Comparison of ENCODE assay signal across 27 cellular contexts in the genomic region with DNA sequence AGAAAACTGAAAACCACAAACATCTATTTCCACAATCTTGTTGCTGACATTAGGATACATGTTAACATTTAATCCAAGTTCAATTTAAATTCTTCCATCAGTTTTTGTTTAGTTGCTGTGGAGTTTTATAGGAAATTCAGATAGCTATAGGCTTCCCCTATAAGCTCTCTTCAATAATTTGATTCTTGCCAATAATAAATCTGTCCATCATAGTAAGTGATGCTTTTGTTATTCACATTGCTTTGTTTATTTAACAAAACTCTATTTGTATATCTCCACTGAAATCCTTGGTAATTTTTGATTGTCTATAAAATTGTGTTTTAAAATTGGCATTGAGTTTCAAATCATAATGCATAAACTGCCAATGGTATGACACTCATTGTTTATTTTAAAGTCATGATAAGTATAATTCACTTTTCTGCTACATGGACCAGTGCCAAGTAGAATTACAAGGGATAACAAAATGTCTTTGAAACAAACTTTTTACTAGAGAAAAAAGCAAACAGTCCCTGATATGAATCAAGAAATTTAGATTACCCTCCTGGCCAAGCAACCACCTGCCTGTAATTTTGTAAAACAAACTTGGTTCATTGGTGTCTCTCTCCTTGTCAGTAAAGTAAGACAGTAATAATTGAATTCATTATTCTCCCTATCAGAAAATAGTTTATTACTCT.
"Had no signal": no experiment of that assay in that cellular context is flagged by ENCODE, and none has a peak within 500 bp of the region (broad histone marks: within the 10 kb centered on the region; RNA-seq: fewer than 3 reads in every experiment).

No MANE protein-coding gene starts in this region.

- H3K27ac Mint-ChIP-seq: activated naive CD4-positive, alpha-beta T cell treated with anti-CD3 and anti-CD28 coated beads for 36 hours; activated naive CD8-positive, alpha-beta T cell treated with anti-CD3 and anti-CD28 coated beads for 36 hours; nephron; stimulated activated naive CD8-positive, alpha-beta T cell treated with anti-CD3 and anti-CD28 coated beads, Interleukin-15, Interleukin-2, amounts not matched to agents 100 ng/mL and 50 ng/mL, for 24 hours; T-helper 2 cell treated with Interferon-gamma antibody and Interleukin-4, amounts not matched to agents 5 μg/mL and 100 μg/mL, for 36 hours; type B pancreatic cell had no signal

- H3K4me1 ChIP-seq: adrenal gland, body of pancreas, colonic mucosa, gastroesophageal sphincter, right lobe of liver, uterus had no signal

- H3K4me1 Mint-ChIP-seq: activated naive CD8-positive, alpha-beta T cell treated with anti-CD3 and anti-CD28 coated beads for 36 hours; nephron had no signal

- H3K4me2 ChIP-seq: hepatocyte had no signal

- H3K9me3 Mint-ChIP-seq: activated naive CD4-positive, alpha-beta T cell treated with anti-CD3 and anti-CD28 coated beads for 36 hours; activated naive CD8-positive, alpha-beta T cell treated with anti-CD3 and anti-CD28 coated beads for 36 hours; nephron; type B pancreatic cell had no signal

- H3K4me3 ChIP-seq: adrenal gland, body of pancreas, colonic mucosa, gastroesophageal sphincter, hepatocyte, mucosa of descending colon, right lobe of liver, uterus had no signal

- H3K27me3 Mint-ChIP-seq: activated naive CD8-positive, alpha-beta T cell treated with anti-CD3 and anti-CD28 coated beads for 36 hours; stimulated activated naive CD8-positive, alpha-beta T cell treated with anti-CD3 and anti-CD28 coated beads, Interleukin-15, Interleukin-2, amounts not matched to agents 100 ng/mL and 50 ng/mL, for 24 hours; type B pancreatic cell had no signal

- H3K4me3 Mint-ChIP-seq: activated naive CD4-positive, alpha-beta T cell treated with anti-CD3 and anti-CD28 coated beads for 36 hours; activated naive CD8-positive, alpha-beta T cell treated with anti-CD3 and anti-CD28 coated beads for 36 hours; nephron; stimulated activated naive CD8-positive, alpha-beta T cell treated with anti-CD3 and anti-CD28 coated beads, Interleukin-15, Interleukin-2, amounts not matched to agents 100 ng/mL and 50 ng/mL, for 24 hours; T-helper 2 cell treated with Interferon-gamma antibody and Interleukin-4, amounts not matched to agents 5 μg/mL and 100 μg/mL, for 36 hours; type B pancreatic cell had no signal

- H3K9me3 ChIP-seq: adrenal gland, body of pancreas, colonic mucosa, gastroesophageal sphincter, mucosa of descending colon, right lobe of liver, uterus had no signal

- H3K27me3 ChIP-seq: adrenal gland, body of pancreas, colonic mucosa, gastroesophageal sphincter, hepatocyte, right lobe of liver, uterus had no signal

- H3K36me3 Mint-ChIP-seq: activated naive CD8-positive, alpha-beta T cell treated with anti-CD3 and anti-CD28 coated beads for 36 hours; type B pancreatic cell had no signal

- H2AFZ ChIP-seq: hepatocyte had no signal

- H3K36me3 ChIP-seq: adrenal gland, colonic mucosa, gastroesophageal sphincter, right lobe of liver, uterus had no signal

- H3K79me2 ChIP-seq: hepatocyte had no signal

- ATAC-seq: body of pancreas, gastroesophageal sphincter, left ventricle myocardium superior, mucosa of descending colon, right lobe of liver had no signal

- H3K27ac ChIP-seq: adrenal gland, body of pancreas, colonic mucosa, gastroesophageal sphincter, hepatocyte, right lobe of liver, uterus had no signal

- DNase-seq: activated CD4-positive, alpha-beta T cell treated with anti-CD3 and anti-CD28 coated beads for 4 hours; activated CD4-positive, alpha-beta T cell treated with anti-CD3 and anti-CD28 coated beads, Interleukin-2, amount 50 U/mL, for 48 hours; activated CD4-positive, CD25-positive, alpha-beta regulatory T cell; activated CD8-positive, alpha-beta memory T cell treated with anti-CD3 and anti-CD28 coated beads for 24 hours; activated effector memory CD4-positive, alpha-beta T cell treated with Interleukin-2 at 50 U/mL for 16 hours; activated naive CD4-positive, alpha-beta T cell treated with anti-CD3 and anti-CD28 coated beads for 36 hours; activated naive CD8-positive, alpha-beta T cell treated with anti-CD3 and anti-CD28 coated beads for 36 hours; adrenal gland; aorta; body of pancreas; colonic mucosa; effector memory CD4-positive, alpha-beta T cell; erythroblast; islet precursor cell; left ventricle myocardium superior; mucosa of descending colon; posterior cingulate gyrus; right lobe of liver; stimulated activated CD4-positive, alpha-beta T cell treated with anti-CD3 and anti-CD28 coated beads, Interleukin-12 subunit alpha, Interleukin-12 subunit beta, amount 100 ng/mL, for 4 hours; stimulated activated CD4-positive, alpha-beta T cell treated with anti-CD3 and anti-CD28 coated beads, Interleukin-4, amount 100 ng/mL, for 1 hour; uterus had no signal
